19 cellular contexts compared by ENCODE assay signal in the genomic region with DNA sequence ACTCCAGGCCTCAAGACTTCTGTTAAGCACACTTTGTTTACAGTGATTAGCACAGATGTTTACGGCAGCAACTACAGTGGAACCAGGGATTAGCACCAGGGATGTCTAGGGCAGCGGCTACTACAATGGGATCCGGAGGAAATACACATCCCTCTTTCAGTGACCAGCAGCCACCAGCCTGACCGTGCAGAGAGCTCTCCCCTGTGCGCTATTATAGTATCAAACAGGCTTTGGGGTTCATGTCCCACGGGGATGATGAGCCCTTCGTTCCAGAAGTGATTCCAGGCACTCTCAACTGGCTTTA. TPM values are rescaled to one million over a fixed set of nuclear protein-coding genes. Genes with fewer than 3 reads are reported as not detected.
DNase-seq lines count a peak whose midpoint lies in the region; ATAC-seq, FAIRE-seq and TF ChIP-seq lines count a peak whose summit lies in the region.
"Had no signal": no experiment of that assay in that cellular context is flagged by ENCODE, and none has a peak within 500 bp of the region (broad histone marks: within the 10 kb centered on the region; RNA-seq: fewer than 3 reads in every experiment).

No MANE protein-coding gene starts in this region.

- H3K4me3 ChIP-seq in left ventricle myocardium inferior (no peak overlapping the region), neuronal stem cell (ENCODE audit: low read length in 2 of 2) (no peak overlapping the region)
- H3K4me3 ChIP-seq: SK-N-MC had no signal

- H3K36me3 Mint-ChIP-seq in activated naive CD4-positive, alpha-beta T cell treated with anti-CD3 and anti-CD28 coated beads, Interleukin-2, amount 50 U/mL, for 72 hours: no peaks in the 10 kb centered on the region
- H3K36me3 Mint-ChIP-seq: immature natural killer cell; naive thymus-derived CD8-positive, alpha-beta T cell had no signal

- no peak overlapping the region for H2BK120ac ChIP-seq in neuronal stem cell (ENCODE audit: low read depth, low read length)

- H3K4ac ChIP-seq in neuronal stem cell (ENCODE audit: low read length): no peak overlapping the region

- no peak overlapping the region for H3K14ac ChIP-seq in neuronal stem cell (ENCODE audit: low read length)

- H3K27ac Mint-ChIP-seq in activated naive CD4-positive, alpha-beta T cell treated with anti-CD3 and anti-CD28 coated beads, Interleukin-2, amount 50 U/mL, for 72 hours: no peak overlapping the region
- H3K27ac Mint-ChIP-seq: immature natural killer cell; naive thymus-derived CD8-positive, alpha-beta T cell had no signal

- no peak overlapping the region for H3K4me2 ChIP-seq in neuronal stem cell (ENCODE audit: insufficient read depth, low read length, poor library complexity, severe bottlenecking)

- no peak overlapping the region for H2BK15ac ChIP-seq in neuronal stem cell (ENCODE audit: low read length)

- H3K9me3 Mint-ChIP-seq in activated naive CD4-positive, alpha-beta T cell treated with anti-CD3 and anti-CD28 coated beads, Interleukin-2, amount 50 U/mL, for 72 hours: no peaks in the 10 kb centered on the region
- H3K9me3 Mint-ChIP-seq: immature natural killer cell; naive thymus-derived CD8-positive, alpha-beta T cell had no signal

- H2AK5ac ChIP-seq in neuronal stem cell (ENCODE audit: low read depth, low read length): no peak overlapping the region

- H4K91ac ChIP-seq in neuronal stem cell (ENCODE audit: low read depth, low read length, poor library complexity): no peak overlapping the region

- peaks cover 2% of the 10 kb centered on the region for H3K79me1 ChIP-seq in neuronal stem cell (ENCODE audit: low read depth, low read length)

- no CpG with 5 or more reads among the region's 7 CpGs for WGBS in neuronal stem cell (ENCODE audit: extremely low coverage in 2 of 2, insufficient read length in 2 of 2, insufficient replicate concordance in 1 of 2), 2 donors

- no peak overlapping the region for H2AFZ ChIP-seq in neuronal stem cell (ENCODE audit: low read length)

- no peak overlapping the region for H3K18ac ChIP-seq in neuronal stem cell (ENCODE audit: low read length)

- H3K23ac ChIP-seq in neuronal stem cell (ENCODE audit: low read depth, low read length, poor library complexity): no peak overlapping the region

- ATAC-seq in activated naive CD4-positive, alpha-beta T cell treated with anti-CD3 and anti-CD28 coated beads, Interleukin-2, amount 50 U/mL, for 72 hours: no peak
- ATAC-seq in HG02885 (IDR thresholded peaks at IDR 0.05; ENCODE audit: poor library complexity, unreplicated experiment): no peak
- ATAC-seq: activated CD4-positive, CD25-positive, alpha-beta regulatory T cell treated with anti-CD3 and anti-CD28 coated beads, Interleukin-2, amount 50 U/mL, for 24 hours; HepG2; naive thymus-derived CD8-positive, alpha-beta T cell had no signal

- peak; percentile 25 for DNase-seq in AG08395 (ENCODE audit: low spot score)
- DNase-seq in left ventricle myocardium inferior: no peak
- DNase-seq in neuronal stem cell (ENCODE audit: low spot score): peak; percentile 35
- DNase-seq in epidermal melanocyte (ENCODE audit: insufficient read length, low spot score): no peak
- DNase-seq in frontal cortex (ENCODE audit: low spot score in 2 of 2): no peak
- DNase-seq in activated naive CD4-positive, alpha-beta T cell treated with anti-CD3 and anti-CD28 coated beads, Interleukin-2, amount 50 U/mL, for 72 hours (ENCODE audit: low spot score in 2 of 2): no peak
- DNase-seq: activated T-cell treated with anti-CD3 and anti-CD28 coated beads, Interleukin-2, amount 50 U/mL, for 48 hours; DMS79; GOT3; immature natural killer cell; naive thymus-derived CD8-positive, alpha-beta T cell; NCI-H1436; NCI-H526 had no signal

- H3K9ac ChIP-seq in neuronal stem cell (ENCODE audit: low read depth, low read length, poor library complexity): no peak overlapping the region

- peak overlapping the region; percentile 66 for H3K27ac ChIP-seq in left ventricle myocardium inferior (replicated peaks)
- H3K27ac ChIP-seq in neuronal stem cell (replicated peaks; ENCODE audit: low read length): peak overlapping the region; percentile 36
- H3K27ac ChIP-seq: SK-N-MC had no signal

- H3K36me3 ChIP-seq in left ventricle myocardium inferior: peaks cover 18% of the 10 kb centered on the region
- H3K36me3 ChIP-seq in neuronal stem cell (replicated peaks in 1 of 2; ENCODE audit: control insufficient read depth in 2 of 2, insufficient read depth in 2 of 2, low read length in 2 of 2): peaks cover 49 to 63% of the 10 kb centered on the region in 2 donors

- H3K4me1 ChIP-seq in left ventricle myocardium inferior: peaks cover 6% of the 10 kb centered on the region
- peaks cover 0 to 6% of the 10 kb centered on the region in 2 donors for H3K4me1 ChIP-seq in neuronal stem cell (ENCODE audit: control insufficient read depth in 2 of 2, insufficient read depth in 1 of 2, low read depth in 1 of 2, low read length in 2 of 2)

- TF ChIP-seq CTCF in left ventricle myocardium inferior (IDR thresholded peaks at IDR 0.05; ENCODE audit: borderline replicate concordance): no peak

- no peaks in the 10 kb centered on the region for H3K9me3 ChIP-seq in left ventricle myocardium inferior (replicated peaks)
- H3K9me3 ChIP-seq in neuronal stem cell (replicated peaks in 1 of 2; ENCODE audit: control insufficient read depth in 2 of 2, insufficient read depth in 1 of 2, low read depth in 1 of 2, low read length in 2 of 2): peaks cover 0 to 2% of the 10 kb centered on the region in 2 donors

- H2BK12ac ChIP-seq in neuronal stem cell (ENCODE audit: low read length): no peak overlapping the region

- no peak for FAIRE-seq in frontal cortex (lab: Jason Lieb, UNC)
- FAIRE-seq: GM12892, HepG2 had no signal

- intact Hi-C loops in left ventricle myocardium inferior (cut with micrococcal nuclease): no loop called here

- H3K27me3 ChIP-seq in left ventricle myocardium inferior (ENCODE audit: low read depth) (peaks cover 55% of the 10 kb centered on the region), neuronal stem cell (ENCODE audit: control insufficient read depth in 3 of 3, insufficient read depth in 3 of 3, low read depth in 1 of 3, low read length in 3 of 3) (no peaks in the 10 kb centered on the region)

- H2BK5ac ChIP-seq in neuronal stem cell (ENCODE audit: low read length): no peak overlapping the region

- no peak overlapping the region for H4K8ac ChIP-seq in neuronal stem cell (ENCODE audit: low read depth, low read length)

TF ChIP-seq in PFSK-1, 5 proteins besides CTCF, POLR2A, EP300 and RAD21:
- TF ChIP-seq FOXP2 (optimal IDR thresholded peaks at IDR 0.05; ENCODE audit: borderline replicate concordance, extremely low read depth, extremely low read length, insufficient read depth) (peak; percentile 51), REST (IDR thresholded peaks at IDR 0.05; ENCODE audit: insufficient read depth in 1 of 2, low read depth in 2 of 2, low read length in 2 of 2) (no peak), TAF1 (IDR thresholded peaks at IDR 0.05; ENCODE audit: borderline replicate concordance, insufficient read depth, low read length) (no peak)

RNA-seq across cellular contexts. Expression of gene GFPT2, which starts 21.5 kb away (rescaled TPM):
- polyA plus RNA-seq in PFSK-1 (2012; ENCODE audit: insufficient read length, low read depth): 8.7 TPM
- total RNA-seq in left ventricle myocardium inferior (8.4 TPM), frontal cortex (11.0 TPM)
- polyA plus RNA-seq in neuronal stem cell (2013, experiment 1 of 2): 17.6 TPM
- polyA plus RNA-seq in neuronal stem cell (2013, experiment 2 of 2): 16.4 TPM
- total RNA-seq in activated naive CD4-positive, alpha-beta T cell treated with anti-CD3 and anti-CD28 coated beads, Interleukin-2, amount 50 U/mL, for 72 hours: under 1 TPM; 0.36 to 0.45 TPM
- polyA plus RNA-seq: immature natural killer cell had no signal

RNA-seq across cellular contexts. Expression of gene MAPK9, which starts 39.7 kb away (rescaled TPM):
- polyA plus RNA-seq in PFSK-1 (2012; ENCODE audit: insufficient read length, low read depth): 28.9 TPM
- 40.9 TPM for total RNA-seq in left ventricle myocardium inferior
- polyA plus RNA-seq in neuronal stem cell (2013, experiment 1 of 2): 19.1 TPM
- 20.1 TPM for polyA plus RNA-seq in neuronal stem cell (2013, experiment 2 of 2)
- total RNA-seq in frontal cortex: 95.8 TPM
- total RNA-seq in activated naive CD4-positive, alpha-beta T cell treated with anti-CD3 and anti-CD28 coated beads, Interleukin-2, amount 50 U/mL, for 72 hours: 10 to 100 TPM; 32.3 to 35.9 TPM

Comparison
In these comparisons a context has a peak if more than half of its experiments do, and no peak if none do; other contexts are left out.
1. DNase-seq: peak in AG08395 (single experiment) and neuronal stem cell (single experiment); none in left ventricle myocardium inferior (single experiment), epidermal melanocyte (single experiment), frontal cortex (0 of 2) and activated naive CD4-positive, alpha-beta T cell treated with anti-CD3 and anti-CD28 coated beads, Interleukin-2, amount 50 U/mL, for 72 hours (0 of 2).